8 cellular contexts compared by ENCODE assay signal in genomic region chr14:59254146-59254910, GRCh38.
DNase-seq lines count a peak whose midpoint lies in the region; ATAC-seq lines count a peak whose summit lies in the region.

No MANE protein-coding gene starts in this region.

- no peaks in the 10 kb centered on the region for H3K9me3 Mint-ChIP-seq in naive thymus-derived CD8-positive, alpha-beta T cell

- no peaks in the 10 kb centered on the region for H3K36me3 ChIP-seq in muscle layer of colon (ENCODE audit: insufficient read depth, low read length)

- peaks cover 0 to 18% (median 10%) of the 10 kb centered on the region in 4 donors for H3K4me1 Mint-ChIP-seq in naive thymus-derived CD8-positive, alpha-beta T cell

- no peaks in the 10 kb centered on the region for H3K27me3 ChIP-seq in muscle layer of colon (ENCODE audit: control insufficient read depth in 1 of 2, insufficient read depth in 2 of 2, low read length in 2 of 2)

- H3K4me1 ChIP-seq in muscle layer of colon (ENCODE audit: insufficient read depth, low read length): peaks cover 84% of the 10 kb centered on the region

- POLR2A ChIA-PET in naive thymus-derived CD8-positive, alpha-beta T cell (lab: Charles Lee): no interaction called here

- no peak overlapping the region for H3K9ac ChIP-seq in muscle layer of colon (ENCODE audit: low read length)

- no peak overlapping the region for H3K4me3 Mint-ChIP-seq in naive thymus-derived CD8-positive, alpha-beta T cell

- no peak overlapping the region for H3K27ac Mint-ChIP-seq in naive thymus-derived CD8-positive, alpha-beta T cell

- peak overlapping the region in 1 of 2 donors; percentile 0 for H3K4me3 ChIP-seq in muscle layer of colon (ENCODE audit: low read depth in 1 of 2, low read length in 2 of 2)

- ATAC-seq in naive thymus-derived CD8-positive, alpha-beta T cell: no peak
- ATAC-seq in GM19395 (IDR thresholded peaks at IDR 0.05; ENCODE audit: unreplicated experiment): no peak

- H3K27me3 Mint-ChIP-seq in naive thymus-derived CD8-positive, alpha-beta T cell: no peaks in the 10 kb centered on the region

- peak overlapping the region; percentile 81 for H3K27ac ChIP-seq in muscle layer of colon (ENCODE audit: low read depth, low read length)

- DNase-seq in AG20443 (ENCODE audit: low spot score): peak; percentile 78
- DNase-seq in M059J (ENCODE audit: low read depth): peak; percentile 99
- peak; percentile 94 for DNase-seq in dedifferentiated amniotic fluid mesenchymal stem cell (ENCODE audit: extremely low spot score)
- DNase-seq in GDM1 (lab: John Stamatoyannopoulos, UW): no peak
- DNase-seq in activated CD8-positive, alpha-beta memory T cell treated with anti-CD3 and anti-CD28 coated beads, Interleukin-2, amount 50 U/mL, for 48 hours: no peak
- no peak for DNase-seq in naive thymus-derived CD8-positive, alpha-beta T cell

- no peaks in the 10 kb centered on the region for H3K9me3 ChIP-seq in muscle layer of colon (ENCODE audit: low read length)

- H3K36me3 Mint-ChIP-seq in naive thymus-derived CD8-positive, alpha-beta T cell: peaks cover 0 to 7% (median 2%) of the 10 kb centered on the region in 3 donors

Comparison
In these comparisons a context has a peak if more than half of its experiments do, and no peak if none do; other contexts are left out.
1. DNase-seq: peak in AG20443 (single experiment), M059J (single experiment) and dedifferentiated amniotic fluid mesenchymal stem cell (single experiment); none in GDM1 (single experiment), activated CD8-positive, alpha-beta memory T cell treated with anti-CD3 and anti-CD28 coated beads, Interleukin-2, amount 50 U/mL, for 48 hours (single experiment) and naive thymus-derived CD8-positive, alpha-beta T cell (0 of 10).